17 cellular contexts compared by ENCODE assay signal in the genomic region with DNA sequence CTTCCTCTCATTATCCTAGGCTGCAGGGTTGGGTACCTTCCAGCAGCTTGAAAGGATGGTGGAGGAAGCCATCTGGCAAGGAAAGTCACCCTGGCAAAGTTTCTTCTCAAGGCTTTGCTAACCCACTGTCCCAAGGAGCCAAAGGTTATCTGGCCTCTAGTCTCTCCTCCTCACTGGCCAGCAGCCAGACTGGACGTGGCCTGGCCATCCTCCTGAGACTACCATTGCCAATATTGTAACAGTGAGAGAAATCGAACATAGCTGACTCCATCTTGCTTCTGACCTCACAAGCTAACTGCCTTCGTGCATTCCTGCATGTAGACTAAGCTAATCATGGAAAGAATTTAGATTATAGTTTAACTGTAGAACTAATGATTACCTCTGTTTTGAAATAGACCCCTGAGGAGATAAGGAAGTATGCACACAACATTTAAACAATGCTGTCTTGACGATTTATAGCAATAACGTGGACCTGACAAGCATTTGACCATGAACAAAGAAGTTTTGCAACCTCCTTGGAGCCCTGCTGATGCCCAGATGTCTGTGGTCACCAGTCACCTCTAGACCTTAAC. TPM values are rescaled to one million over a fixed set of nuclear protein-coding genes. Genes with fewer than 3 reads are reported as not detected.
DNase-seq lines count a peak whose midpoint lies in the region; ATAC-seq and TF ChIP-seq lines count a peak whose summit lies in the region.
"Had no signal": no experiment of that assay in that cellular context is flagged by ENCODE, and none has a peak within 500 bp of the region (broad histone marks: within the 10 kb centered on the region; RNA-seq: fewer than 3 reads in every experiment).

No MANE protein-coding gene starts in this region.

- ATAC-seq in sciatic nerve = peak; percentile 67
- ATAC-seq in GM19351 (IDR thresholded peaks at IDR 0.05; ENCODE audit: unreplicated experiment) = no peak
- ATAC-seq in HG03571 (IDR thresholded peaks at IDR 0.05; ENCODE audit: unreplicated experiment) = no peak
- no peak for ATAC-seq in HG02885 (IDR thresholded peaks at IDR 0.05; ENCODE audit: poor library complexity, unreplicated experiment)
- ATAC-seq: HCT116; naive thymus-derived CD4-positive, alpha-beta T cell had no signal

- TF ChIP-seq CTCF in fibroblast of pulmonary artery (IDR thresholded peaks at IDR 0.05; ENCODE audit: low read length, missing control alignments) = no peak

- intact Hi-C loops in sciatic nerve (cut with DNase I) = no loop called here

- DNase-seq in NOMO-1 (lab: John Stamatoyannopoulos, UW; ENCODE audit: unreplicated experiment in 2 of 2) (peak; percentile 33 to 42), NOMO-1 treated with dmso at 0.1 percent for 144 hours (lab: John Stamatoyannopoulos, UW; ENCODE audit: unreplicated experiment) (no peak), NCI-H69 (lab: John Stamatoyannopoulos, UW) (peak; percentile 10), fibroblast of pulmonary artery (ENCODE audit: low read depth) (peak; percentile 81), sciatic nerve (ENCODE audit: low spot score) (no peak)
- DNase-seq: activated CD4-positive, alpha-beta memory T cell treated with anti-CD3 and anti-CD28 coated beads for 36 hours; erythroblast; Karpas-422; naive thymus-derived CD4-positive, alpha-beta T cell; NCI-H2029 treated with DMSO at 0.1 percent for 48 hours; stimulated activated CD4-positive, alpha-beta T cell treated with anti-CD3 and anti-CD28 coated beads, Interleukin-4, amount 100 ng/mL, for 4 hours had no signal

- H3K4me3 ChIP-seq in fibroblast of pulmonary artery (replicated peaks; ENCODE audit: low read depth, low read length) = no peak overlapping the region
- H3K4me3 ChIP-seq: SJSA1, uterus had no signal

RNA-seq across cellular contexts. Expression of gene ANXA4, which starts 7.8 kb away (rescaled TPM):
- 117 TPM for total RNA-seq in sciatic nerve

Comparison
In these comparisons a context has a peak if more than half of its experiments do, and no peak if none do; other contexts are left out.
1. DNase-seq: peak in NOMO-1 (2 of 2), NCI-H69 (single experiment) and fibroblast of pulmonary artery (single experiment); none in NOMO-1 treated with dmso at 0.1 percent for 144 hours (single experiment) and sciatic nerve (single experiment).